Comparison of ENCODE assay signal across 2 cellular contexts in the genomic region with DNA sequence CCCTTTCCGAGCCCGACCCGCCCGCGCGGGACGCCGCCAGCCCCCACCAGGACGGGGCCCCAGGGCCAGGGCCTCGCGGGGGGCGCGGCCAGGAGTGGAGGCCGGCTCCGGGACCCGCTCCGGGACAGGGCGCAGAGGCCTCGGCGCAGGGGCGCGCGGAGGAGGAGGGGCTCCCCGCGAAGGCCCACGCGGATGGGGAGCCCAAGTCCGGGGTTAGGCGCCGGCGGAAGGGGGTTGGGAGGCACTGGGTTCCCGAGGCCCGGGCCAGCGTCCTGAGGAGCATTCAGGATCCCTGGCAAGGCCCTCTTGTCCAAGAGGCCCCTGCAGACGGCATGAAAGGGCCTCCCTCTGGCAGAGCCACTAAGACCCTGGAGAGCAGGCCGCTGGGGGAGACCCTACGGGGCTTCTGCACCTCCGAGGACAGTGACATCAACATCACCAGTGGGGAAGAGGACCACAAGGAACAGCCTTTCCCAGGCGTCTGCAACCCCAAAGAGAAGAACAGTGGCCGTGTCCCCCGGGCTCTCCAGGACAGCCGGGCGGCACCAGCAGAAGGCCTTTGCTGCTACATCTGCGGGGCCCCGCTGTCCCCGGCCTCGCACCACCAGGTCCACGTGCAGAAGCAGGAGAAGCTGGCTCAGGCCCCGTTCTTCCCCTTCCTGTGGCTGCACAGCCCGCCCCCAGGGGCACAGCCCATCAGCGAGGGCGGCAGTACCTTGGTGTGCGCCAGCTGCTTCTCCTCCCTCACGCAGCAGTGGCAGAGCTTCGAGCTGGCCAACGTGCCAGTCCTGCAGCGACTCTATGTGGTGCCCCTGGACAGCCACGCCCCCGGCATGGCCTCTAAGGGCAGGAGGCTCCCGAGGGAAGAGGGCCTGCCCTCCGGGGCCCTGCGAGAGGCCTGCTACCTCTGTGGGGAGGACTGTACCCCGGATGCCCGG.
TF ChIP-seq lines count a peak whose summit lies in the region.

No MANE protein-coding gene starts in this region.

TF ChIP-seq in HEK293, 187 proteins besides CTCF, POLR2A, EP300 and RAD21:
- peak; percentile 48; the same call in 1 of the 2 replicates for TF ChIP-seq ZIC2 (tag by site-specific recombination; IDR thresholded peaks at IDR 0.05)
- 0 out of 2 replicates have a peak, but pooled peaks have one; percentile 9 for TF ChIP-seq ZNF600 (tag by site-specific recombination; IDR thresholded peaks at IDR 0.05)
- no peak for TF ChIP-seq ZNF138 (tag by site-specific recombination; IDR thresholded peaks at IDR 0.05; ENCODE audit: borderline replicate concordance)
- no peak for TF ChIP-seq ZNF341 (tag by site-specific recombination; IDR thresholded peaks at IDR 0.05; ENCODE audit: low read depth)
- peak; percentile 31 for TF ChIP-seq SP2 (tag by site-specific recombination; IDR thresholded peaks at IDR 0.05)
- TF ChIP-seq ZFHX2 (tag by site-specific recombination; conservative IDR thresholded peaks at IDR 0.05): peak; percentile 30; the same call in 1 of the 2 replicates
- TF ChIP-seq ZNF843 (tag by site-specific recombination; IDR thresholded peaks at IDR 0.05): no peak
- no peak for TF ChIP-seq ZNF302 (tag by site-specific recombination; IDR thresholded peaks at IDR 0.05; ENCODE audit: low read depth)

TF ChIP-seq in K562, 482 proteins besides CTCF, POLR2A, EP300 and RAD21 (continues in another document):
- no peak for TF ChIP-seq CBFA2T3 (IDR thresholded peaks at IDR 0.05)
- TF ChIP-seq KHSRP (IDR thresholded peaks at IDR 0.05): no peak
- TF ChIP-seq, protein P1, sequence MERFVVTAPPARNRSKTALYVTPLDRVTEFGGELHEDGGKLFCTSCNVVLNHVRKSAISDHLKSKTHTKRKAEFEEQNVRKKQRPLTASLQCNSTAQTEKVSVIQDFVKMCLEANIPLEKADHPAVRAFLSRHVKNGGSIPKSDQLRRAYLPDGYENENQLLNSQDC (CRISPR knock-in tag; IDR thresholded peaks at IDR 0.05): no peak
- no peak for TF ChIP-seq CBX2 (IDR thresholded peaks at IDR 0.05; ENCODE audit: insufficient read depth, low read length, poor library complexity, severe bottlenecking)
- no peak for TF ChIP-seq ZSCAN29 (IDR thresholded peaks at IDR 0.05)
- TF ChIP-seq, protein P2, sequence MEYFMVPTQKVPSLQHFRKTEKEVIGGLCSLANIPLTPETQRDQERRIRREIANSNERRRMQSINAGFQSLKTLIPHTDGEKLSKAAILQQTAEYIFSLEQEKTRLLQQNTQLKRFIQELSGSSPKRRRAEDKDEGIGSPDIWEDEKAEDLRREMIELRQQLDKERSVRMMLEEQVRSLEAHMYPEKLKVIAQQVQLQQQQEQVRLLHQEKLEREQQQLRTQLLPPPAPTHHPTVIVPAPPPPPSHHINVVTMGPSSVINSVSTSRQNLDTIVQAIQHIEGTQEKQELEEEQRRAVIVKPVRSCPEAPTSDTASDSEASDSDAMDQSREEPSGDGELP (CRISPR knock-in tag; IDR thresholded peaks at IDR 0.05; ENCODE audit: borderline replicate concordance): peak; percentile 17; the same call in 1 of the 2 replicates
- TF ChIP-seq ZNF282 (CRISPR knock-in tag; IDR thresholded peaks at IDR 0.05): peak; percentile 82; the same call in 1 of the 2 replicates
- TF ChIP-seq NFATC3 (IDR thresholded peaks at IDR 0.05): no peak
- TF ChIP-seq MAFG (tag; conservative IDR thresholded peaks at IDR 0.05): no peak
- TF ChIP-seq, protein P3, sequence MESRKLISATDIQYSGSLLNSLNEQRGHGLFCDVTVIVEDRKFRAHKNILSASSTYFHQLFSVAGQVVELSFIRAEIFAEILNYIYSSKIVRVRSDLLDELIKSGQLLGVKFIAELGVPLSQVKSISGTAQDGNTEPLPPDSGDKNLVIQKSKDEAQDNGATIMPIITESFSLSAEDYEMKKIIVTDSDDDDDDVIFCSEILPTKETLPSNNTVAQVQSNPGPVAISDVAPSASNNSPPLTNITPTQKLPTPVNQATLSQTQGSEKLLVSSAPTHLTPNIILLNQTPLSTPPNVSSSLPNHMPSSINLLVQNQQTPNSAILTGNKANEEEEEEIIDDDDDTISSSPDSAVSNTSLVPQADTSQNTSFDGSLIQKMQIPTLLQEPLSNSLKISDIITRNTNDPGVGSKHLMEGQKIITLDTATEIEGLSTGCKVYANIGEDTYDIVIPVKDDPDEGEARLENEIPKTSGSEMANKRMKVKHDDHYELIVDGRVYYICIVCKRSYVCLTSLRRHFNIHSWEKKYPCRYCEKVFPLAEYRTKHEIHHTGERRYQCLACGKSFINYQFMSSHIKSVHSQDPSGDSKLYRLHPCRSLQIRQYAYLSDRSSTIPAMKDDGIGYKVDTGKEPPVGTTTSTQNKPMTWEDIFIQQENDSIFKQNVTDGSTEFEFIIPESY (CRISPR knock-in tag; IDR thresholded peaks at IDR 0.05): peak; percentile 14; the same call in 1 of the 2 replicates
- peak; percentile 65; the same call in 1 of the 2 replicates for TF ChIP-seq IRF2 (CRISPR knock-in tag; IDR thresholded peaks at IDR 0.05)
- no peak for TF ChIP-seq ZNF408 (CRISPR knock-in tag; IDR thresholded peaks at IDR 0.05; ENCODE audit: low read depth)
- TF ChIP-seq ATF4 (CRISPR knock-in tag; IDR thresholded peaks at IDR 0.05): no peak
- TF ChIP-seq, protein P4, sequence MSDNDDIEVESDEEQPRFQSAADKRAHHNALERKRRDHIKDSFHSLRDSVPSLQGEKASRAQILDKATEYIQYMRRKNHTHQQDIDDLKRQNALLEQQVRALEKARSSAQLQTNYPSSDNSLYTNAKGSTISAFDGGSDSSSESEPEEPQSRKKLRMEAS (CRISPR knock-in tag; IDR thresholded peaks at IDR 0.05): peak; percentile 80
- TF ChIP-seq TSC22D4 (tag; IDR thresholded peaks at IDR 0.05): no peak
- TF ChIP-seq ZNF57 (CRISPR knock-in tag; IDR thresholded peaks at IDR 0.05): no peak
- TF ChIP-seq MYC (IDR thresholded peaks at IDR 0.05; ENCODE audit: low read depth, low read length): no peak
- 0 out of 2 replicates have a peak, but pooled peaks have one; percentile 28 for TF ChIP-seq MYC (CRISPR knock-in tag; IDR thresholded peaks at IDR 0.05; ENCODE audit: borderline replicate concordance, low read depth)
- TF ChIP-seq PHF21A (IDR thresholded peaks at IDR 0.05; ENCODE audit: borderline replicate concordance, low read depth): no peak
- peak; percentile 58; the same call in 1 of the 2 replicates for TF ChIP-seq ELK1 (CRISPR knock-in tag; IDR thresholded peaks at IDR 0.05)
- TF ChIP-seq SMARCA4 (IDR thresholded peaks at IDR 0.05): no peak
- TF ChIP-seq L3MBTL2 (IDR thresholded peaks at IDR 0.05): peak; percentile 75
- no peak for TF ChIP-seq SIN3A (IDR thresholded peaks at IDR 0.05; ENCODE audit: borderline replicate concordance in 2 of 2, control insufficient read depth in 1 of 2, low read depth in 2 of 2, low read length in 2 of 2)
- no peak for TF ChIP-seq SRF (CRISPR knock-in tag; IDR thresholded peaks at IDR 0.05)
- no peak for TF ChIP-seq ZNF444 (CRISPR knock-in tag; IDR thresholded peaks at IDR 0.05)
- TF ChIP-seq, protein P5, sequence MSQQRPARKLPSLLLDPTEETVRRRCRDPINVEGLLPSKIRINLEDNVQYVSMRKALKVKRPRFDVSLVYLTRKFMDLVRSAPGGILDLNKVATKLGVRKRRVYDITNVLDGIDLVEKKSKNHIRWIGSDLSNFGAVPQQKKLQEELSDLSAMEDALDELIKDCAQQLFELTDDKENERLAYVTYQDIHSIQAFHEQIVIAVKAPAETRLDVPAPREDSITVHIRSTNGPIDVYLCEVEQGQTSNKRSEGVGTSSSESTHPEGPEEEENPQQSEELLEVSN (IDR thresholded peaks at IDR 0.05; ENCODE audit: borderline replicate concordance in 1 of 2, extremely low read depth in 1 of 2, insufficient read depth in 1 of 2, insufficient read length in 1 of 2, low read depth in 1 of 2, low read length in 1 of 2, poor library complexity in 1 of 2, severe bottlenecking in 1 of 2): peak in 1 of 2 experiments; percentile 63
- no peak for TF ChIP-seq ZNF644 (tag; IDR thresholded peaks at IDR 0.05; ENCODE audit: low read depth)
- TF ChIP-seq RB1 (IDR thresholded peaks at IDR 0.05; ENCODE audit: low read depth): 0 out of 2 replicates have a peak, but pooled peaks have one; percentile 7
- TF ChIP-seq RBFOX2 (IDR thresholded peaks at IDR 0.05; ENCODE audit: low read depth, low read length): peak; percentile 51
- TF ChIP-seq CCNT2 (IDR thresholded peaks at IDR 0.05; ENCODE audit: borderline replicate concordance, extremely low read depth, insufficient read length, low read depth, low read length): peak; percentile 25
- TF ChIP-seq, protein P6, sequence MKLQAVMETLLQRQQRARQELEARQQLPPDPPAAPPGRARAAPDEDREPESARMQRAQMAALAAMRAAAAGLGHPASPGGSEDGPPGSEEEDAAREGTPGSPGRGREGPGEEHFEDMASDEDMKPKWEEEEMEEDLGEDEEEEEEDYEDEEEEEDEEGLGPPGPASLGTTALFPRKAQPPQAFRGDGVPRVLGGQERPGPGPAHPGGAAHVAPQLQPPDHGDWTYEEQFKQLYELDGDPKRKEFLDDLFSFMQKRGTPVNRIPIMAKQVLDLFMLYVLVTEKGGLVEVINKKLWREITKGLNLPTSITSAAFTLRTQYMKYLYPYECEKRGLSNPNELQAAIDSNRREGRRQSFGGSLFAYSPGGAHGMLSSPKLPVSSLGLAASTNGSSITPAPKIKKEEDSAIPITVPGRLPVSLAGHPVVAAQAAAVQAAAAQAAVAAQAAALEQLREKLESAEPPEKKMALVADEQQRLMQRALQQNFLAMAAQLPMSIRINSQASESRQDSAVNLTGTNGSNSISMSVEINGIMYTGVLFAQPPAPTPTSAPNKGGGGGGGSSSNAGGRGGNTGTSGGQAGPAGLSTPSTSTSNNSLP (IDR thresholded peaks at IDR 0.05; ENCODE audit: borderline replicate concordance, low read depth, low read length): no peak
- TF ChIP-seq XRCC3 (IDR thresholded peaks at IDR 0.05): no peak
- TF ChIP-seq, protein P7, sequence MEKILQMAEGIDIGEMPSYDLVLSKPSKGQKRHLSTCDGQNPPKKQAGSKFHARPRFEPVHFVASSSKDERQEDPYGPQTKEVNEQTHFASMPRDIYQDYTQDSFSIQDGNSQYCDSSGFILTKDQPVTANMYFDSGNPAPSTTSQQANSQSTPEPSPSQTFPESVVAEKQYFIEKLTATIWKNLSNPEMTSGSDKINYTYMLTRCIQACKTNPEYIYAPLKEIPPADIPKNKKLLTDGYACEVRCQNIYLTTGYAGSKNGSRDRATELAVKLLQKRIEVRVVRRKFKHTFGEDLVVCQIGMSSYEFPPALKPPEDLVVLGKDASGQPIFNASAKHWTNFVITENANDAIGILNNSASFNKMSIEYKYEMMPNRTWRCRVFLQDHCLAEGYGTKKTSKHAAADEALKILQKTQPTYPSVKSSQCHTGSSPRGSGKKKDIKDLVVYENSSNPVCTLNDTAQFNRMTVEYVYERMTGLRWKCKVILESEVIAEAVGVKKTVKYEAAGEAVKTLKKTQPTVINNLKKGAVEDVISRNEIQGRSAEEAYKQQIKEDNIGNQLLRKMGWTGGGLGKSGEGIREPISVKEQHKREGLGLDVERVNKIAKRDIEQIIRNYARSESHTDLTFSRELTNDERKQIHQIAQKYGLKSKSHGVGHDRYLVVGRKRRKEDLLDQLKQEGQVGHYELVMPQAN (IDR thresholded peaks at IDR 0.05; ENCODE audit: borderline replicate concordance): no peak
- TF ChIP-seq SRSF7 (optimal IDR thresholded peaks at IDR 0.05; ENCODE audit: low read depth, low read length): no peak
- no peak for TF ChIP-seq ZC3H4 (CRISPR knock-in tag; IDR thresholded peaks at IDR 0.05; ENCODE audit: borderline replicate concordance)
- peak; percentile 32; the same call in 1 of the 2 replicates for TF ChIP-seq CEBPG (CRISPR knock-in tag; IDR thresholded peaks at IDR 0.05)
- no peak for TF ChIP-seq CEBPG (tag; conservative IDR thresholded peaks at IDR 0.05 in 1 of 2, IDR thresholded peaks at IDR 0.05 in 1 of 2)
- TF ChIP-seq, protein P8, sequence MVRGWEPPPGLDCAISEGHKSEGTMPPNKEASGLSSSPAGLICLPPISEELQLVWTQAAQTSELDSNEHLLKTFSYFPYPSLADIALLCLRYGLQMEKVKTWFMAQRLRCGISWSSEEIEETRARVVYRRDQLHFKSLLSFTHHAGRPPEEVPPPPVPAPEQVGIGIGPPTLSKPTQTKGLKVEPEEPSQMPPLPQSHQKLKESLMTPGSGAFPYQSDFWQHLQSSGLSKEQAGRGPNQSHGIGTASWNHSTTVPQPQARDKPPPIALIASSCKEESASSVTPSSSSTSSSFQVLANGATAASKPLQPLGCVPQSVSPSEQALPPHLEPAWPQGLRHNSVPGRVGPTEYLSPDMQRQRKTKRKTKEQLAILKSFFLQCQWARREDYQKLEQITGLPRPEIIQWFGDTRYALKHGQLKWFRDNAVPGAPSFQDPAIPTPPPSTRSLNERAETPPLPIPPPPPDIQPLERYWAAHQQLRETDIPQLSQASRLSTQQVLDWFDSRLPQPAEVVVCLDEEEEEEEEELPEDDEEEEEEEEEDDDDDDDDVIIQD (CRISPR knock-in tag; IDR thresholded peaks at IDR 0.05): 0 out of 2 replicates have a peak, but pooled peaks have one; percentile 56
- peak; percentile 32 for TF ChIP-seq KDM5B (IDR thresholded peaks at IDR 0.05; ENCODE audit: insufficient replicate concordance, low read depth, low read length)
- TF ChIP-seq ZFX (CRISPR knock-in tag; IDR thresholded peaks at IDR 0.05): peak; percentile 63
